12 cellular contexts compared by ENCODE assay signal in genomic region chr3:184160456-184160855, GRCh38. TPM values are rescaled to one million over a fixed set of nuclear protein-coding genes. Genes with fewer than 3 reads are reported as not detected.
A peak's percentile ranks its signal among the peaks of the same experiment; 100 is the strongest.
DNase-seq lines count a peak whose midpoint lies in the region; ATAC-seq, FAIRE-seq and TF ChIP-seq lines count a peak whose summit lies in the region.
"Had no signal": no experiment of that assay in that cellular context is flagged by ENCODE, and none has a peak within 500 bp of the region (broad histone marks: within the 10 kb centered on the region; RNA-seq: fewer than 3 reads in every experiment).

No MANE protein-coding gene starts in this region.

- CTCF ChIA-PET in Caco-2 (lab: Charles Lee), result no interaction called here
- CTCF ChIA-PET in H1 (lab: Charles Lee; ENCODE audit: partially characterized antibody), result interaction anchor here (0.6 to 1.9 kb wide), 7 partner anchors 9 to 1306 kb away, joined by 3 to 6 read pairs (median 3); no protein-coding TSS in a partner anchor

- TF ChIP-seq RAD21 in H1 (IDR thresholded peaks at IDR 0.05 in 1 of 2, conservative IDR thresholded peaks at IDR 0.05 in 1 of 2; ENCODE audit: low read depth in 2 of 2, low read length in 2 of 2), result no peak

- peaks cover 7% of the 10 kb centered on the region; the same call in 1 of the 2 replicates for H3K4me1 ChIP-seq in Caco-2
- peaks cover 2 to 6% (median 4%) of the 10 kb centered on the region in 4 experiments; a peak in 6 of 7 replicates for H3K4me1 ChIP-seq in H1 (replicated peaks in 1 of 4; ENCODE audit: control insufficient read depth in 3 of 4, insufficient read depth in 4 of 4, low read length in 3 of 4)

- TF ChIP-seq POLR2A in H1 (IDR thresholded peaks at IDR 0.05; ENCODE audit: control extremely low read depth in 1 of 2, low read depth in 2 of 2, low read length in 2 of 2), result no peak

- no peak overlapping the region for H3K4ac ChIP-seq in H1 (replicated peaks; ENCODE audit: insufficient read length, low read depth, low read length)

- DNase-seq in Caco-2, result no peak
- no peak for DNase-seq in H1 (ENCODE audit: low read depth in 1 of 2, low spot score in 2 of 2)
- no peak for DNase-seq in omental fat pad (ENCODE audit: low spot score)
- no peak for DNase-seq in WERI-Rb-1
- no peak for DNase-seq in urothelium cell line (ENCODE audit: low spot score)
- DNase-seq: DMS 273 treated with DMSO at 0.1 percent for 48 hours; kidney glomerular epithelial cell; NCI-H1105; stimulated activated CD4-positive, alpha-beta T cell treated with anti-CD3 and anti-CD28 coated beads, Interleukin-2, amount 100 ng/mL, for 48 hours had no signal

- peak overlapping the region; percentile 45 for H3K27ac Mint-ChIP-seq in Caco-2 (ENCODE audit: unreplicated experiment)

- H3K23me2 ChIP-seq in H1 (ENCODE audit: low read depth, low read length), result peaks cover 13% of the 10 kb centered on the region

- H3K36me3 ChIP-seq in Caco-2 (ENCODE audit: control insufficient read depth, insufficient read depth, low read length) (no peaks in the 10 kb centered on the region; the same call in 1 of the 2 replicates), H1 (ENCODE audit: control insufficient read depth in 2 of 4, insufficient read depth in 4 of 4, low read length in 3 of 4) (peaks cover 5 to 13% (median 7%) of the 10 kb centered on the region in 4 experiments), WERI-Rb-1 (peaks cover 54% of the 10 kb centered on the region)

- no peak overlapping the region for H2BK15ac ChIP-seq in H1 (ENCODE audit: low read length)

- POLR2A ChIA-PET in Caco-2 (lab: Charles Lee) (no interaction called here), H1 (lab: Charles Lee; ENCODE audit: partially characterized antibody) (interaction anchor here (0.6 to 1.4 kb wide), 3 partner anchors 13 to 245 kb away, joined by 3 to 6 read pairs (median 4); partner anchors contain the start of gene AP2M1)

- TF ChIP-seq CTCF in Caco-2 (IDR thresholded peaks at IDR 0.05; ENCODE audit: insufficient read depth in 1 of 2, low read depth in 1 of 2, low read length in 1 of 2, severe bottlenecking in 1 of 2, unreplicated experiment in 1 of 2) (no peak), H1 (IDR thresholded peaks at IDR 0.05; ENCODE audit: control extremely low read depth in 1 of 3, insufficient read depth in 1 of 3, low read depth in 1 of 3, low read length in 3 of 3) (no peak), omental fat pad (IDR thresholded peaks at IDR 0.05) (no peak), WERI-Rb-1 (IDR thresholded peaks at IDR 0.05; ENCODE audit: low read depth, low read length) (no peak)

- H4K5ac ChIP-seq in H1 (ENCODE audit: insufficient read length, low read depth, low read length), result no peak overlapping the region

- 83% methylated on average over 2 of the region's 2 CpGs; no CpG with 5 or more reads in 1 of the 2 experiments for WGBS in H1 (ENCODE audit: extremely low coverage in 1 of 2, insufficient coverage in 1 of 2, insufficient read length in 1 of 2, insufficient replicate concordance in 2 of 2, low coverage in 1 of 2, low lambda C conversion rate in 2 of 2, missing lambda C conversion rate in 1 of 2), 2 experiments

- no peak overlapping the region for H3K18ac ChIP-seq in H1 (ENCODE audit: extremely low read depth, low read length)

- peaks cover 21 to 44% of the 10 kb centered on the region in 2 experiments for H3K79me2 ChIP-seq in H1 (ENCODE audit: control insufficient read depth in 1 of 2, insufficient read depth in 2 of 2, low read length in 2 of 2)

- H3K14ac ChIP-seq in H1 (ENCODE audit: insufficient read length), result no peak overlapping the region

- ATAC-seq in HG02981 (IDR thresholded peaks at IDR 0.05; ENCODE audit: unreplicated experiment) (peak; percentile 53), omental fat pad (ENCODE audit: low FRiP score) (peak; percentile 25), GM21526 (IDR thresholded peaks at IDR 0.05; ENCODE audit: low FRiP score, unreplicated experiment) (no peak), HG03025 (IDR thresholded peaks at IDR 0.05; ENCODE audit: low FRiP score, unreplicated experiment) (no peak)

- no peak for TF ChIP-seq EP300 in H1 (IDR thresholded peaks at IDR 0.05; ENCODE audit: borderline replicate concordance in 1 of 2, low read depth in 2 of 2, low read length in 2 of 2)

- H3K27me3 Mint-ChIP-seq in Caco-2 (ENCODE audit: insufficient read depth, unreplicated experiment), result no peaks in the 10 kb centered on the region

- no peak overlapping the region for H2BK5ac ChIP-seq in H1 (ENCODE audit: low read depth, low read length)

- no peak overlapping the region for H2BK20ac ChIP-seq in H1 (ENCODE audit: low read length)

- H2BK120ac ChIP-seq in H1 (replicated peaks; ENCODE audit: low read depth, low read length), result no peak overlapping the region

- BruUV-seq in Caco-2 (replicated peaks; lab: Mats Ljungman, UMichigan), result no TSS peak

- no peak overlapping the region for H2AFZ ChIP-seq in H1 (ENCODE audit: low read length)

- H3K9me3 ChIP-seq in Caco-2, result no peaks in the 10 kb centered on the region
- H3K9me3 ChIP-seq in H1 (ENCODE audit: insufficient read depth in 2 of 2, low read depth in 1 of 2, low read length in 1 of 2), result no peaks in the 10 kb centered on the region
- H3K9me3 ChIP-seq in WERI-Rb-1 (ENCODE audit: severe bottlenecking), result no peaks in the 10 kb centered on the region

- H3K4me3 Mint-ChIP-seq in Caco-2 (ENCODE audit: unreplicated experiment), result no peak overlapping the region

- peak overlapping the region; percentile 35; the same call in 1 of the 2 replicates for H4K8ac ChIP-seq in H1 (ENCODE audit: extremely low read depth, insufficient read depth, low read length)

- H3K27me3 ChIP-seq in Caco-2 (replicated peaks; ENCODE audit: control insufficient read depth, insufficient read depth, low read length) (no peaks in the 10 kb centered on the region), H1 (replicated peaks in 1 of 4; ENCODE audit: control insufficient read depth in 3 of 4, extremely low read depth in 1 of 4, insufficient read depth in 3 of 4, low read length in 3 of 4) (no peaks in the 10 kb centered on the region), WERI-Rb-1 (ENCODE audit: insufficient read depth, low read depth, severe bottlenecking) (no peaks in the 10 kb centered on the region)

- H3K79me1 ChIP-seq in H1 (ENCODE audit: low read depth, low read length), result peaks cover 18% of the 10 kb centered on the region

- H3K56ac ChIP-seq in H1 (replicated peaks; ENCODE audit: insufficient read length, low read depth, low read length), result no peak overlapping the region

- intact Hi-C loops in Caco-2 (cut with micrococcal nuclease; ENCODE audit: unreplicated experiment), result no loop called here

- H3K23ac ChIP-seq in H1 (ENCODE audit: insufficient read length), result no peak overlapping the region

- no peak overlapping the region for H3K4me3 ChIP-seq in Caco-2 (ENCODE audit: low read depth, low read length)
- H3K4me3 ChIP-seq in H1 (ENCODE audit: extremely low read depth in 1 of 4, insufficient read depth in 2 of 4, low read depth in 3 of 4, low read length in 4 of 4), result no peak overlapping the region
- no peak overlapping the region for H3K4me3 ChIP-seq in WERI-Rb-1 (ENCODE audit: low read depth, low read length)

- H2BK12ac ChIP-seq in H1 (ENCODE audit: low read depth, low read length), result no peak overlapping the region

- H3K9ac ChIP-seq in H1 (replicated peaks in 1 of 4; ENCODE audit: extremely low read depth in 1 of 4, low read depth in 3 of 4, low read length in 3 of 4), result no peak overlapping the region

- peaks cover 35% of the 10 kb centered on the region for H3K36me3 Mint-ChIP-seq in Caco-2 (ENCODE audit: insufficient read depth, unreplicated experiment)

- FAIRE-seq in H1 (lab: Jason Lieb, UNC), result no peak
- FAIRE-seq in urothelium cell line (lab: Jason Lieb, UNC), result no peak

- H4K91ac ChIP-seq in H1 (replicated peaks; ENCODE audit: insufficient read length, low read length), result no peak overlapping the region

- 0 out of 2 replicates have a peak overlapping the region, but pooled peaks have one; percentile 15 for H3K27ac ChIP-seq in H1 (ENCODE audit: low read depth, low read length)
- no peak overlapping the region for H3K27ac ChIP-seq in WERI-Rb-1

- H3K9me3 Mint-ChIP-seq in Caco-2 (ENCODE audit: unreplicated experiment), result no peaks in the 10 kb centered on the region

- H2AK5ac ChIP-seq in H1 (ENCODE audit: low read depth, low read length), result no peak overlapping the region

- H3K4me1 Mint-ChIP-seq in Caco-2 (ENCODE audit: low read depth, unreplicated experiment), result peaks cover 13% of the 10 kb centered on the region

- no peak overlapping the region for H3K4me2 ChIP-seq in H1 (ENCODE audit: insufficient read depth in 1 of 2, low read depth in 2 of 2, low read length in 2 of 2)

- H4K20me1 ChIP-seq in H1 (replicated peaks in 1 of 2; ENCODE audit: control insufficient read depth in 1 of 2, insufficient read depth in 2 of 2, low read length in 2 of 2), result peaks cover 2 to 10% of the 10 kb centered on the region in 2 experiments

RNA-seq across cellular contexts. Expression of gene DVL3, which starts 5.3 kb away (rescaled TPM):
- total RNA-seq in Caco-2 (2022), result 83.9 and 86.7 TPM in 2 replicates
- 64.9 and 66.6 TPM in 2 replicates for total RNA-seq in H1 (2021; fragmentation: NEBNext Ultra II Directional; extraction: Animal tissue kit (Norgen Biotek cat#: 25700))
- 38.5 and 51.2 TPM in 2 replicates for polyA plus RNA-seq in H1 (2011; rRNA removed)
- polyA plus RNA-seq in H1 (2011; cell fraction: cytosol; rRNA removed), result 36.1 TPM
- 111 TPM for polyA plus RNA-seq in H1 (2011; cell fraction: nucleus; rRNA removed)
- polyA plus RNA-seq in H1 (2012, experiment 1 of 2), result 38.0 to 54.6 TPM (median 48.8 TPM) in 4 replicates
- polyA plus RNA-seq in H1 (2012, experiment 2 of 2), result 29.5 TPM
- polyA plus RNA-seq in H1 (2013, experiment 1 of 2), result 35.3 TPM
- 35.6 TPM for polyA plus RNA-seq in H1 (2013, experiment 2 of 2)
- polyA minus RNA-seq in H1 (2011; rRNA and poly(A)+ RNA removed), result 35.1 and 42.2 TPM in 2 replicates
- 29.9 TPM for polyA minus RNA-seq in H1 (2011; cell fraction: cytosol; rRNA and poly(A)+ RNA removed)
- polyA minus RNA-seq in H1 (2011; cell fraction: nucleus; rRNA and poly(A)+ RNA removed), result 32.1 TPM
- total RNA-seq in omental fat pad, result 10 to 100 TPM; 34.9 to 46.0 (median 43.2) TPM

RNA-seq across cellular contexts. Expression of gene AP2M1, which starts 14.2 kb away (rescaled TPM):
- total RNA-seq in Caco-2 (2022) (202 and 214 TPM in 2 replicates), omental fat pad (100 to 1,000 TPM; 240 to 284 (median 246) TPM)
- total RNA-seq in H1 (2021; fragmentation: NEBNext Ultra II Directional; extraction: Animal tissue kit (Norgen Biotek cat#: 25700)), result 391 and 403 TPM in 2 replicates
- polyA plus RNA-seq in H1 (2011; rRNA removed), result 454 and 540 TPM in 2 replicates
- polyA plus RNA-seq in H1 (2011; cell fraction: cytosol; rRNA removed), result 456 TPM
- 429 TPM for polyA plus RNA-seq in H1 (2011; cell fraction: nucleus; rRNA removed)
- 530 to 583 TPM (median 543 TPM) in 4 replicates for polyA plus RNA-seq in H1 (2012, experiment 1 of 2)
- polyA plus RNA-seq in H1 (2012, experiment 2 of 2), result 718 TPM
- polyA plus RNA-seq in H1 (2013, experiment 1 of 2), result 212 TPM
- 214 TPM for polyA plus RNA-seq in H1 (2013, experiment 2 of 2)
- 550 and 559 TPM in 2 replicates for polyA minus RNA-seq in H1 (2011; rRNA and poly(A)+ RNA removed)
- 149 TPM for polyA minus RNA-seq in H1 (2011; cell fraction: cytosol; rRNA and poly(A)+ RNA removed)
- 181 TPM for polyA minus RNA-seq in H1 (2011; cell fraction: nucleus; rRNA and poly(A)+ RNA removed)

RNA-seq across cellular contexts. Expression of gene EIF2B5, which starts 25.3 kb away (rescaled TPM):
- 43.8 and 52.9 TPM in 2 replicates for total RNA-seq in Caco-2 (2022)
- total RNA-seq in H1 (2021; fragmentation: NEBNext Ultra II Directional; extraction: Animal tissue kit (Norgen Biotek cat#: 25700)), result 40.0 and 42.5 TPM in 2 replicates
- polyA plus RNA-seq in H1 (2011; rRNA removed), result 32.1 and 33.1 TPM in 2 replicates
- polyA plus RNA-seq in H1 (2011; cell fraction: cytosol; rRNA removed), result 44.9 TPM
- 63.9 TPM for polyA plus RNA-seq in H1 (2011; cell fraction: nucleus; rRNA removed)
- polyA plus RNA-seq in H1 (2012, experiment 1 of 2), result 36.5 to 43.9 TPM (median 37.4 TPM) in 4 replicates
- 33.2 TPM for polyA plus RNA-seq in H1 (2012, experiment 2 of 2)
- 29.6 TPM for polyA plus RNA-seq in H1 (2013, experiment 1 of 2)
- polyA plus RNA-seq in H1 (2013, experiment 2 of 2), result 30.7 TPM
- 46.4 and 51.6 TPM in 2 replicates for polyA minus RNA-seq in H1 (2011; rRNA and poly(A)+ RNA removed)
- polyA minus RNA-seq in H1 (2011; cell fraction: cytosol; rRNA and poly(A)+ RNA removed), result 21.0 TPM
- 39.8 TPM for polyA minus RNA-seq in H1 (2011; cell fraction: nucleus; rRNA and poly(A)+ RNA removed)
- 10 to 100 TPM; 28.5 to 50.3 (median 38.7) TPM for total RNA-seq in omental fat pad

RNA-seq across cellular contexts. Expression of gene ABCF3, which starts 25.5 kb away (rescaled TPM):
- 68.8 and 69.8 TPM in 2 replicates for total RNA-seq in Caco-2 (2022)
- total RNA-seq in H1 (2021; fragmentation: NEBNext Ultra II Directional; extraction: Animal tissue kit (Norgen Biotek cat#: 25700)), result 50.9 and 51.6 TPM in 2 replicates
- polyA plus RNA-seq in H1 (2011; rRNA removed), result 57.8 and 76.6 TPM in 2 replicates
- 55.1 TPM for polyA plus RNA-seq in H1 (2011; cell fraction: cytosol; rRNA removed)
- polyA plus RNA-seq in H1 (2011; cell fraction: nucleus; rRNA removed), result 203 TPM
- polyA plus RNA-seq in H1 (2012, experiment 1 of 2), result 40.9 to 54.7 TPM (median 52.0 TPM) in 4 replicates
- polyA plus RNA-seq in H1 (2012, experiment 2 of 2), result 34.1 TPM
- polyA plus RNA-seq in H1 (2013, experiment 1 of 2), result 28.7 TPM
- 24.2 TPM for polyA plus RNA-seq in H1 (2013, experiment 2 of 2)
- 60.0 and 74.3 TPM in 2 replicates for polyA minus RNA-seq in H1 (2011; rRNA and poly(A)+ RNA removed)
- 37.5 TPM for polyA minus RNA-seq in H1 (2011; cell fraction: cytosol; rRNA and poly(A)+ RNA removed)
- 60.7 TPM for polyA minus RNA-seq in H1 (2011; cell fraction: nucleus; rRNA and poly(A)+ RNA removed)
- total RNA-seq in omental fat pad, result 10 to 100 TPM; 41.0 to 76.7 (median 64.0) TPM

Comparison
In these comparisons a context has a peak if more than half of its experiments do, and no peak if none do; other contexts are left out.
1. ATAC-seq: peak in HG02981 (single experiment) and omental fat pad (single experiment); none in GM21526 (single experiment) and HG03025 (single experiment).